In genomic region chr3:147616998-147617619, GRCh38 we compare ENCODE assay signal across 7 cellular contexts.
DNase-seq lines count a peak whose midpoint lies in the region; ATAC-seq and TF ChIP-seq lines count a peak whose summit lies in the region.

No MANE protein-coding gene starts in this region.

- no peaks in the 10 kb centered on the region for H4K20me1 ChIP-seq in neural cell (ENCODE audit: insufficient read depth)

- no peak for DNase-seq in GM06990 (ENCODE audit: extremely low read depth, insufficient read length)
- DNase-seq in NCI-H1436 (lab: John Stamatoyannopoulos, UW), result peak; percentile 46
- DNase-seq in brain microvascular endothelial cell, result no peak
- DNase-seq in stimulated activated CD4-positive, alpha-beta T cell treated with anti-CD3 and anti-CD28 coated beads, Interleukin-4, amount 100 ng/mL, for 4 hours, result no peak
- DNase-seq in stimulated activated naive CD8-positive, alpha-beta T cell treated with anti-CD3 and anti-CD28 coated beads, Interleukin-15, Interleukin-2, amounts not matched to agents 100 U/mL and 50 U/mL, for 24 hours, result no peak

- H3K79me2 ChIP-seq in neural cell (replicated peaks; ENCODE audit: insufficient read depth, low read length), result no peaks in the 10 kb centered on the region

- H3K4me2 ChIP-seq in neural cell (ENCODE audit: low read length), result no peak overlapping the region

- TF ChIP-seq CTCF in GM06990 (IDR thresholded peaks at IDR 0.05; ENCODE audit: insufficient read depth, low read length, poor library complexity, severe bottlenecking) (peak; percentile 34), brain microvascular endothelial cell (IDR thresholded peaks at IDR 0.05; ENCODE audit: low read depth, low read length, missing control alignments) (peak; percentile 16), neural cell (IDR thresholded peaks at IDR 0.05; ENCODE audit: poor library complexity, severe bottlenecking) (peak; percentile 62)

- no peak overlapping the region for H3K9ac ChIP-seq in neural cell (ENCODE audit: low read length)

- H2AFZ ChIP-seq in neural cell (ENCODE audit: low read depth, low read length), result no peak overlapping the region

- H3F3A ChIP-seq in neural cell (ENCODE audit: insufficient read depth, low read length, poor library complexity, severe bottlenecking), result no peaks in the 10 kb centered on the region

- no peaks in the 10 kb centered on the region for H3K36me3 ChIP-seq in GM06990 (ENCODE audit: control insufficient read depth, insufficient read depth, low read length)
- H3K36me3 ChIP-seq in brain microvascular endothelial cell (replicated peaks), result no peaks in the 10 kb centered on the region
- H3K36me3 ChIP-seq in neural cell (ENCODE audit: insufficient read depth, low read length), result no peaks in the 10 kb centered on the region

- H3K4me3 ChIP-seq in GM06990 (replicated peaks; ENCODE audit: low read depth, low read length), result no peak overlapping the region
- no peak overlapping the region for H3K4me3 ChIP-seq in brain microvascular endothelial cell (ENCODE audit: low read depth, low read length)
- no peak overlapping the region for H3K4me3 ChIP-seq in neural cell (ENCODE audit: low read length)

- H3K27ac ChIP-seq in brain microvascular endothelial cell, result no peak overlapping the region
- H3K27ac ChIP-seq in neural cell (ENCODE audit: low read length), result no peak overlapping the region

- H3K9me3 ChIP-seq in neural cell (ENCODE audit: low read length), result no peaks in the 10 kb centered on the region

- in situ Hi-C loops in brain microvascular endothelial cell (cut with HindIII; ENCODE audit: low pct_ligation_motif_present, low sequenced_read_pairs), result loop anchor here (25.0 kb wide), 1 partner anchor 230 kb away; no protein-coding TSS in a partner anchor

- no peaks in the 10 kb centered on the region for H3K9me2 ChIP-seq in neural cell (ENCODE audit: insufficient read depth, low read length)

- ATAC-seq in stimulated activated naive CD8-positive, alpha-beta T cell treated with anti-CD3 and anti-CD28 coated beads, Interleukin-15, Interleukin-2, amounts not matched to agents 100 U/mL and 50 U/mL, for 24 hours, result no peak
- no peak for ATAC-seq in GM19463 (IDR thresholded peaks at IDR 0.05; ENCODE audit: unreplicated experiment)

- peak; percentile 60 for TF ChIP-seq RAD21 in neural cell (conservative IDR thresholded peaks at IDR 0.05)

- no peaks in the 10 kb centered on the region for H3K27me3 ChIP-seq in GM06990 (replicated peaks; ENCODE audit: control insufficient read depth, insufficient read depth, low read length)
- no peaks in the 10 kb centered on the region for H3K27me3 ChIP-seq in brain microvascular endothelial cell (replicated peaks)
- H3K27me3 ChIP-seq in neural cell (ENCODE audit: insufficient read depth, low read depth, low read length), result no peaks in the 10 kb centered on the region

- TF ChIP-seq EP300 in neural cell (conservative IDR thresholded peaks at IDR 0.05; ENCODE audit: poor library complexity, severe bottlenecking), result no peak

TF ChIP-seq in neural cell, 6 proteins besides CTCF, POLR2A, EP300 and RAD21:
- TF ChIP-seq REST (IDR thresholded peaks at IDR 0.05; ENCODE audit: borderline replicate concordance) (no peak), SMC3 (conservative IDR thresholded peaks at IDR 0.05; ENCODE audit: poor library complexity) (no peak), EZH2 (IDR thresholded peaks at IDR 0.05; ENCODE audit: borderline replicate concordance, insufficient read depth, low read length, poor library complexity, severe bottlenecking) (no peak), TAF1 (IDR thresholded peaks at IDR 0.05; ENCODE audit: low read depth) (no peak), MXI1 (conservative IDR thresholded peaks at IDR 0.05; ENCODE audit: poor library complexity, severe bottlenecking) (no peak), POLR2AphosphoS5 (IDR thresholded peaks at IDR 0.05) (no peak)
